ENCODE assay signal across 1 cellular context in the genomic region with DNA sequence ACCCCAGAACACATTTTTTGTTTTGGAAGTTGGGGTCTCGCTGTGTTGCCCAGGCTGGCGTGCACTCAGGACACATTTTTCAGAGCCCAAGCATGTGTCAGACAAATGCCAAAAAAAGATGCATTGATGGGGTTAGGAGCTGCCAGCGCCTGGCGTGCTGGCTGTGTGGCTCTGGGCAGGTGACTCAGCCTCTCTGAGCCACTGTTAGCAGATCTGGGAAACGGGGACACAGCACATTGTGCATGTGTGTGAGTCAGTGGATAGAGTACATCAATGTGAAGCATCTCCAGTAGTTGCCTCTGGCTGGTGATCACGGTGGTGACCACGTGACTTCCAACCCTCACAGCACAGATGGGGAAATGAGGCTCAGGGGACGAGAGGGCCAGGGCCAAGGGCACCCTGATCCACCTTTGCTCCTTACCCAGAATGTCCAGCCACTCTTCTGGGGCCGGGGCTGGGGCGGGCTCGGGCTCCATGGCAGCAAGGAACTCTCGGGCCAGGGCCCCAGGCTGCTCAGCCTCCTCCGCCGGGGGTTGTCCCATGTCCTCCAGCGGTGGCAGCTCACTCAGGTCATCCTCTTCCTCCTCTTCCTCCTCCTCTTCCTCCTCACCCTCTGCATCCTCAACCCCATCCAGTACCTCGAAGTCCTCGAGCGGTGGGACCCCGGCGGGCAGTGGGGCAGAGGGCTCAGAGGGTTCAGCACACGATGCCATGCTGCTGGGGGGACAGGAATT.
TF ChIP-seq lines count a peak whose summit lies in the region.

No MANE protein-coding gene starts in this region.

TF ChIP-seq in GM12878, 131 proteins besides CTCF, POLR2A, EP300 and RAD21:
- TF ChIP-seq, protein P1, sequence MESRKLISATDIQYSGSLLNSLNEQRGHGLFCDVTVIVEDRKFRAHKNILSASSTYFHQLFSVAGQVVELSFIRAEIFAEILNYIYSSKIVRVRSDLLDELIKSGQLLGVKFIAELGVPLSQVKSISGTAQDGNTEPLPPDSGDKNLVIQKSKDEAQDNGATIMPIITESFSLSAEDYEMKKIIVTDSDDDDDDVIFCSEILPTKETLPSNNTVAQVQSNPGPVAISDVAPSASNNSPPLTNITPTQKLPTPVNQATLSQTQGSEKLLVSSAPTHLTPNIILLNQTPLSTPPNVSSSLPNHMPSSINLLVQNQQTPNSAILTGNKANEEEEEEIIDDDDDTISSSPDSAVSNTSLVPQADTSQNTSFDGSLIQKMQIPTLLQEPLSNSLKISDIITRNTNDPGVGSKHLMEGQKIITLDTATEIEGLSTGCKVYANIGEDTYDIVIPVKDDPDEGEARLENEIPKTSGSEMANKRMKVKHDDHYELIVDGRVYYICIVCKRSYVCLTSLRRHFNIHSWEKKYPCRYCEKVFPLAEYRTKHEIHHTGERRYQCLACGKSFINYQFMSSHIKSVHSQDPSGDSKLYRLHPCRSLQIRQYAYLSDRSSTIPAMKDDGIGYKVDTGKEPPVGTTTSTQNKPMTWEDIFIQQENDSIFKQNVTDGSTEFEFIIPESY (IDR thresholded peaks at IDR 0.05): no peak
- TF ChIP-seq CREM (IDR thresholded peaks at IDR 0.05; ENCODE audit: low read depth): no peak
- no peak for TF ChIP-seq MTA2 (IDR thresholded peaks at IDR 0.05; ENCODE audit: low read depth)
- no peak for TF ChIP-seq TCF3 (IDR thresholded peaks at IDR 0.05; ENCODE audit: borderline replicate concordance, insufficient read depth, low read depth, low read length)
- TF ChIP-seq, protein P2, sequence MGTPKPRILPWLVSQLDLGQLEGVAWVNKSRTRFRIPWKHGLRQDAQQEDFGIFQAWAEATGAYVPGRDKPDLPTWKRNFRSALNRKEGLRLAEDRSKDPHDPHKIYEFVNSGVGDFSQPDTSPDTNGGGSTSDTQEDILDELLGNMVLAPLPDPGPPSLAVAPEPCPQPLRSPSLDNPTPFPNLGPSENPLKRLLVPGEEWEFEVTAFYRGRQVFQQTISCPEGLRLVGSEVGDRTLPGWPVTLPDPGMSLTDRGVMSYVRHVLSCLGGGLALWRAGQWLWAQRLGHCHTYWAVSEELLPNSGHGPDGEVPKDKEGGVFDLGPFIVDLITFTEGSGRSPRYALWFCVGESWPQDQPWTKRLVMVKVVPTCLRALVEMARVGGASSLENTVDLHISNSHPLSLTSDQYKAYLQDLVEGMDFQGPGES (IDR thresholded peaks at IDR 0.05): no peak
- TF ChIP-seq SUZ12 (IDR thresholded peaks at IDR 0.05; ENCODE audit: unreplicated experiment): no peak
- TF ChIP-seq GABPA (IDR thresholded peaks at IDR 0.05; ENCODE audit: low read depth): no peak
- no peak for TF ChIP-seq NBN (IDR thresholded peaks at IDR 0.05)
- no peak for TF ChIP-seq ZZZ3 (IDR thresholded peaks at IDR 0.05; ENCODE audit: control insufficient read depth, insufficient read length, low read depth)
- no peak for TF ChIP-seq DPF2 (IDR thresholded peaks at IDR 0.05)
- no peak for TF ChIP-seq MXI1 (IDR thresholded peaks at IDR 0.05; ENCODE audit: low read depth, low read length)
- TF ChIP-seq RUNX3 (IDR thresholded peaks at IDR 0.05; ENCODE audit: low read length): no peak
- no peak for TF ChIP-seq IKZF2 (IDR thresholded peaks at IDR 0.05)
- TF ChIP-seq CBX5 (IDR thresholded peaks at IDR 0.05; ENCODE audit: low read depth): no peak
- no peak for TF ChIP-seq ZNF274 (IDR thresholded peaks at IDR 0.05; ENCODE audit: insufficient read depth, insufficient read length)
- TF ChIP-seq RAD51 (IDR thresholded peaks at IDR 0.05): no peak
- no peak for TF ChIP-seq STAT1 (conservative IDR thresholded peaks at IDR 0.05)
